In genomic region chr12:43835264-43835655, GRCh38 we compare ENCODE assay signal across 8 cellular contexts. TPM values are rescaled to one million over a fixed set of nuclear protein-coding genes. Genes with fewer than 3 reads are reported as not detected.
DNase-seq lines count a peak whose midpoint lies in the region; ATAC-seq lines count a peak whose summit lies in the region.

No MANE protein-coding gene starts in this region.

- H3K9me3 ChIP-seq in duodenal mucosa (ENCODE audit: control insufficient read depth in 1 of 2, low read length in 2 of 2) (no peaks in the 10 kb centered on the region), muscle layer of duodenum (ENCODE audit: control insufficient read depth in 1 of 2, low read length in 2 of 2) (no peaks in the 10 kb centered on the region)

- H3K4me3 ChIP-seq in duodenal mucosa (ENCODE audit: low read depth in 1 of 2, low read length in 2 of 2) (peak overlapping the region; percentile 72 to 84), muscle layer of duodenum (ENCODE audit: low read depth in 1 of 2, low read length in 2 of 2) (peak overlapping the region; percentile 66 to 80)

- DNase-seq in Caki2 (ENCODE audit: low read depth): peak; percentile 17
- peak; percentile 35 for DNase-seq in NCI-H526 treated with DMSO at 0.1 percent for 48 hours (lab: John Stamatoyannopoulos, UW)
- no peak for DNase-seq in cortex of kidney (lab: John Stamatoyannopoulos, UW)
- no peak for DNase-seq in NCI-H187 treated with DMSO at 0.1 percent for 48 hours (lab: John Stamatoyannopoulos, UW)
- DNase-seq in NCI-H2196 (lab: John Stamatoyannopoulos, UW; ENCODE audit: unreplicated experiment): no peak

- H3K27ac ChIP-seq in duodenal mucosa (ENCODE audit: low read depth, low read length) (no peak overlapping the region), muscle layer of duodenum (ENCODE audit: low read length) (no peak overlapping the region)

- H3K36me3 ChIP-seq in duodenal mucosa (ENCODE audit: control insufficient read depth in 1 of 2, insufficient read depth in 2 of 2, low read length in 2 of 2): no peaks in the 10 kb centered on the region
- H3K36me3 ChIP-seq in muscle layer of duodenum (ENCODE audit: control insufficient read depth in 1 of 2, insufficient read depth in 2 of 2, low read length in 2 of 2): no peaks in the 10 kb centered on the region

- in situ Hi-C loops in Caki2 (cut with HindIII; ENCODE audit: low pct_unique_long_range_greater_than_20kb, low sequenced_read_pairs): no loop called here

- H3K9ac ChIP-seq in duodenal mucosa (ENCODE audit: low read depth in 1 of 2, low read length in 2 of 2): peak overlapping the region; percentile 77 to 87

- H3K27me3 ChIP-seq in duodenal mucosa (ENCODE audit: control insufficient read depth in 1 of 2, insufficient read depth in 2 of 2, low read length in 2 of 2) (no peaks in the 10 kb centered on the region), muscle layer of duodenum (ENCODE audit: low read depth, low read length) (no peaks in the 10 kb centered on the region)

- H3K4me1 ChIP-seq in duodenal mucosa (ENCODE audit: control insufficient read depth in 1 of 2, insufficient read depth in 2 of 2, low read length in 2 of 2): peaks cover 10 to 26% of the 10 kb centered on the region in 2 donors
- peaks cover 4 to 16% of the 10 kb centered on the region in 2 donors for H3K4me1 ChIP-seq in muscle layer of duodenum (ENCODE audit: control insufficient read depth in 1 of 2, insufficient read depth in 2 of 2, low read length in 2 of 2)

- peak; percentile 6 for ATAC-seq in GM21737 (IDR thresholded peaks at IDR 0.05; ENCODE audit: unreplicated experiment)

RNA-seq across cellular contexts. Expression of gene TMEM117, which starts 0.6 kb away (rescaled TPM):
- 12.0 and 16.7 TPM in 2 replicates for total RNA-seq in Caki2 (2014; rRNA removed; shearing (Covaris generic); ENCODE audit: low replicate concordance)

RNA-seq across cellular contexts. Expression of gene TWF1, which starts 29.1 kb away (rescaled TPM):
- 136 and 142 TPM in 2 replicates for total RNA-seq in Caki2 (2014; rRNA removed; shearing (Covaris generic); ENCODE audit: low replicate concordance)

Comparison
In these comparisons a context has a peak if more than half of its experiments do, and no peak if none do; other contexts are left out.
1. DNase-seq: peak in Caki2 (single experiment) and NCI-H526 treated with DMSO at 0.1 percent for 48 hours (single experiment); none in cortex of kidney (single experiment), NCI-H187 treated with DMSO at 0.1 percent for 48 hours (single experiment) and NCI-H2196 (single experiment).